ENCODE assay signal across 8 cellular contexts in the genomic region with DNA sequence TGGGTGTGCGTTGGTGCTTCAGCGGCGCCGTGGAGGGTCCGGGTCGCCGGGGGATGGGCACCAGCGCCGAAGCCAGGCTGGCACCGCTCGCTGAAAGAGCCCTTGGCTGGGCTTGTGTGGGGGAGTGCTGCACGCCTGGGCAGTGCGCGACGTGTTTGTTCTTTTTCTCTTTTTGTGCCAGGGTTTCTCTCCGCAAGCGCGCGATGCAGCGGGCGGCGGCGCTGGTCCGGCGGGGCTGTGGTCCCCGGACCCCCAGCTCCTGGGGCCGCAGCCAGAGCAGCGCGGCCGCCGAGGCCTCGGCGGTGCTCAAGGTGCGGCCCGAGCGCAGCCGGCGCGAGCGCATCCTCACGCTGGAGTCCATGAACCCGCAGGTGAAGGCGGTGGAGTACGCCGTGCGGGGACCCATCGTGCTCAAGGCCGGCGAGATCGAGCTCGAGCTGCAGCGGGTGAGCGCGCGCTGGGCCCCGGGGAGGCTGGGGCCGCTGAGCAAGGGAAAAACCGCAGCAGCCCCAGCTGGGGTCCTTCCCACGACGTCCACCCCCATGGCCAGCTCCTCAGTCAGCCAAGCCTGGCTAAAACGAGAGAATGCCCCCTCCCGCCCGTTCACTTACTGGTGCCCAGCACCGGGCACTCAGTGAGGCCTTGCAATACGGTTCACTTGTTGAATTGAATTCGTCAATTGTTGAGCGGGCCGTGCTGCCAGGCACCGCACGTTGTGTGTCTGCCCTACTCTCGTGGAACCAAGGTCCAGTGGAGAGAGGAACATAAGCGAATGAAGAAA. TPM values are rescaled to one million over a fixed set of nuclear protein-coding genes. Genes with fewer than 3 reads are reported as not detected.
DNase-seq lines count a peak whose midpoint lies in the region; ATAC-seq and TF ChIP-seq lines count a peak whose summit lies in the region.

No MANE protein-coding gene starts in this region.

- no peaks in the 10 kb centered on the region for H3K9me3 Mint-ChIP-seq in Caco-2 (ENCODE audit: unreplicated experiment)

- POLR2A ChIA-PET in Caco-2 (lab: Charles Lee): interaction anchor here (0.5 kb wide), 1 partner anchor 8 kb away, joined by 4 read pairs; no protein-coding TSS in a partner anchor

- H3K27ac Mint-ChIP-seq in Caco-2 (ENCODE audit: unreplicated experiment): peak overlapping the region; percentile 82

- no peaks in the 10 kb centered on the region for H3K9me3 ChIP-seq in Caco-2
- H3K9me3 ChIP-seq in ascending aorta: no peaks in the 10 kb centered on the region
- no peaks in the 10 kb centered on the region for H3K9me3 ChIP-seq in iPS-15b (ENCODE audit: control insufficient read depth, insufficient read depth, low read length)
- H3K9me3 ChIP-seq in skeletal muscle tissue (ENCODE audit: control insufficient read depth in 3 of 3, low read length in 3 of 3): no peaks in the 10 kb centered on the region

- intact Hi-C loops in Caco-2 (cut with micrococcal nuclease; ENCODE audit: unreplicated experiment) (loop anchor here (1.0 to 10.0 kb wide), 4 partner anchors 8 to 1500 kb away; a partner anchor contains a TSS), ascending aorta (cut with DNase I) (loop anchor here (1.0 to 5.0 kb wide), 4 partner anchors 53 to 1503 kb away; a partner anchor contains a TSS)

- H3K27me3 ChIP-seq in Caco-2 (replicated peaks; ENCODE audit: control insufficient read depth, insufficient read depth, low read length) (no peaks in the 10 kb centered on the region), ascending aorta (no peaks in the 10 kb centered on the region), iPS-15b (ENCODE audit: control insufficient read depth, insufficient read depth, low read length) (peaks cover 11% of the 10 kb centered on the region), skeletal muscle tissue (ENCODE audit: control insufficient read depth in 3 of 3, insufficient read depth in 3 of 3, low read length in 3 of 3) (no peaks in the 10 kb centered on the region)

- peak overlapping the region; percentile 95 for H3K4me3 ChIP-seq in Caco-2 (ENCODE audit: low read depth, low read length)
- H3K4me3 ChIP-seq in ascending aorta: peak overlapping the region; percentile 84 to 93
- H3K4me3 ChIP-seq in iPS-15b (ENCODE audit: low read depth, low read length): peak overlapping the region; percentile 83
- H3K4me3 ChIP-seq in skeletal muscle tissue (ENCODE audit: low read length in 3 of 3): peak overlapping the region; percentile 65 to 94 (median 90)

- CTCF ChIA-PET in Caco-2 (lab: Charles Lee): interaction anchor here (0.8 to 1.8 kb wide), 4 partner anchors 11 to 31 kb away, joined by 3 to 8 read pairs (median 6); no protein-coding TSS in a partner anchor

- H3K27ac ChIP-seq in ascending aorta: peak overlapping the region in 1 of 2 donors; percentile 63
- H3K27ac ChIP-seq in skeletal muscle tissue (ENCODE audit: low read depth, low read length): peak overlapping the region; percentile 80

- H3K36me3 ChIP-seq in Caco-2 (ENCODE audit: control insufficient read depth, insufficient read depth, low read length) (0 out of 2 replicates have a peak, but pooled peaks cover 3% of the 10 kb centered on the region), ascending aorta (no peaks in the 10 kb centered on the region), iPS-15b (ENCODE audit: control insufficient read depth, insufficient read depth, low read length) (peaks cover 12% of the 10 kb centered on the region), skeletal muscle tissue (ENCODE audit: control insufficient read depth in 3 of 3, insufficient read depth in 3 of 3, low read length in 3 of 3) (peaks cover 0 to 2% (median 0%) of the 10 kb centered on the region in 3 donors)

- H3K36me3 Mint-ChIP-seq in Caco-2 (ENCODE audit: insufficient read depth, unreplicated experiment): peaks cover 36% of the 10 kb centered on the region

- BruUV-seq in Caco-2 (replicated peaks; lab: Mats Ljungman, UMichigan): no TSS peak

- peak; percentile 5 for ATAC-seq in GM21576 (IDR thresholded peaks at IDR 0.05; ENCODE audit: unreplicated experiment)

- H3K9ac ChIP-seq in iPS-15b (ENCODE audit: low read depth, low read length) (peak overlapping the region; percentile 65), skeletal muscle tissue (ENCODE audit: low read depth in 1 of 3, low read length in 3 of 3) (peak overlapping the region; percentile 70 to 89 (median 83))

- H3K4me1 Mint-ChIP-seq in Caco-2 (ENCODE audit: low read depth, unreplicated experiment): peaks cover 37% of the 10 kb centered on the region

- H3K27me3 Mint-ChIP-seq in Caco-2 (ENCODE audit: insufficient read depth, unreplicated experiment): no peaks in the 10 kb centered on the region

- H3K4me1 ChIP-seq in Caco-2: peaks cover 49% of the 10 kb centered on the region
- H3K4me1 ChIP-seq in ascending aorta: peaks cover 0 to 6% of the 10 kb centered on the region in 2 donors
- peaks cover 23% of the 10 kb centered on the region for H3K4me1 ChIP-seq in iPS-15b (ENCODE audit: control insufficient read depth, insufficient read depth, low read length)
- peaks cover 46 to 50% (median 46%) of the 10 kb centered on the region in 3 donors for H3K4me1 ChIP-seq in skeletal muscle tissue (ENCODE audit: control insufficient read depth in 3 of 3, insufficient read depth in 3 of 3, low read length in 3 of 3)

- TF ChIP-seq CTCF in Caco-2 (IDR thresholded peaks at IDR 0.05; ENCODE audit: insufficient read depth in 1 of 2, low read depth in 1 of 2, low read length in 1 of 2, severe bottlenecking in 1 of 2, unreplicated experiment in 1 of 2) (no peak), ascending aorta (IDR thresholded peaks at IDR 0.05) (peak in 1 of 3 experiments; percentile 3)

- no peak for DNase-seq in Caco-2
- DNase-seq in NCI-H128 (lab: John Stamatoyannopoulos, UW; ENCODE audit: unreplicated experiment): peak; percentile 0
- no peak for DNase-seq in ascending aorta (ENCODE audit: low spot score in 2 of 2)
- no peak for DNase-seq in NOMO-1 treated with DMSO at 0.1 percent for 48 hours (lab: John Stamatoyannopoulos, UW; ENCODE audit: unreplicated experiment)
- no peak for DNase-seq in NCI-H1436 (lab: John Stamatoyannopoulos, UW)

- peak overlapping the region; percentile 94 for H3K4me3 Mint-ChIP-seq in Caco-2 (ENCODE audit: unreplicated experiment)

RNA-seq across cellular contexts. Expression of a gene that starts 0.5 kb away (rescaled TPM):
- total RNA-seq in Caco-2 (2022) (128 and 142 TPM in 2 replicates), ascending aorta (7.9 TPM), skeletal muscle tissue (15.7 TPM)

RNA-seq across cellular contexts. Expression of a gene that starts 53.7 kb away (rescaled TPM):
- total RNA-seq in Caco-2 (2022): 11.9 and 12.1 TPM in 2 replicates
- under 0.01 TPM for total RNA-seq in ascending aorta
- total RNA-seq in skeletal muscle tissue: 11.0 TPM

Comparison
In these comparisons a context has a peak if more than half of its experiments do, and no peak if none do; other contexts are left out.
1. RNA of a gene that starts 53.7 kb away (total RNA-seq): 11.9 to 12.1 TPM in Caco-2 and 11.0 TPM in skeletal muscle tissue (single experiment); under 0.01 TPM in ascending aorta (single experiment); every median in the first group is over 10 times any median in the second.
2. Peak in every context shown above with its lines, with median percentiles within 50 percentile points of each other: H3K4me3 ChIP-seq.